13 cellular contexts compared by ENCODE assay signal in the genomic region with DNA sequence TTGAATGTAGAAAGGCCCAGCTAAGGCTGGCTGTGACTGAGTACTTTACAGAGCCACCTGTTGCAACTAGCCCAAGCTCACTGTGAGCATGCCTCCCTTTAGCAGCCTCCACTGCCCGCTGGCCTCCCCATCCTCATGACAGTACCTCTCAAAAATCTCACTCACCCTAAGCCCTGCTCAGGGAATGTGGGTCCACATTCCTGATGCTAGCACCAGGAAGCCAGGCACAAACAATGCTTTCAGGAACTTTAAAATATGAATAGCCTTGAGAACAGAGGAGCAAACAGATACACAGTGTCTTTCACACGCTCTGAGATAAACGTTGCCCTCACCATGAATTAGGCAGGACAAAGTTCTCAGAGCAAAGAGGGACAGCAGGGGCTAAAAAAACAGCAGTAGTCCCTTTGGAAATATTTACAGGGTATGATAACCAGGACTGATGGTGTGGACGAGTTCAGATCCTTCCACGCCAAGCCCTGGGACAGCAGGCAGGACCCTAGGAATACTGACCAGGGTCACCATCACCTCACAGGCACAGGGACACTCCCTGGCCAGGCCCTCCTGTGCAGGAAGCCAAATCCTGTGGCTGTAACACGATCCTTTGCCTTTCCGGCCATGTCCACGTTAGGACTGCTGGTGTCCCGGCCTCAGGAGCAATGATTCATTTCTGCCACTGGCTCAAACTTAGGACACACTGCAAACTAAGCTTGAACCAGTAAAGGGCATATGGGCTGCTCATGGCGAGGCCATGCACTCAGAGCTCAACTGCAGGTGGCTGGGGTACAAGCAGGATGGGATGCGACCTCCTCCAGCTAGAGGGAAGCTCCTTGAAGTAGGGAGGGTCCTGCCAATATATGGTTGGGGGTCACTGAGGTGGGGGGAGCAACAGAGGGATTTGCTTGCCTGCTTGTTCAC. TPM values are rescaled to one million over a fixed set of nuclear protein-coding genes. Genes with fewer than 3 reads are reported as not detected.
DNase-seq lines count a peak whose midpoint lies in the region; ATAC-seq and TF ChIP-seq lines count a peak whose summit lies in the region.
"Had no signal": no experiment of that assay in that cellular context is flagged by ENCODE, and none has a peak within 500 bp of the region (broad histone marks: within the 10 kb centered on the region; RNA-seq: fewer than 3 reads in every experiment).

No MANE protein-coding gene starts in this region.

- H3K27ac ChIP-seq in cardiac muscle cell, result no peak overlapping the region
- peak overlapping the region; percentile 77 for H3K27ac ChIP-seq in skeletal muscle tissue (ENCODE audit: low read depth, low read length)
- H3K27ac ChIP-seq: A549 had no signal

- peak overlapping the region; percentile 28 for H3K27ac Mint-ChIP-seq in T-helper 2 cell treated with Interferon-gamma antibody and Interleukin-4, amounts not matched to agents 5 μg/mL and 100 μg/mL, for 36 hours
- H3K27ac Mint-ChIP-seq in T-cell, result peak overlapping the region; percentile 59 to 71

- no peaks in the 10 kb centered on the region for H3K36me3 ChIP-seq in cardiac muscle cell
- no peaks in the 10 kb centered on the region for H3K36me3 ChIP-seq in skeletal muscle tissue (ENCODE audit: control insufficient read depth in 3 of 3, insufficient read depth in 3 of 3, low read length in 3 of 3)

- no peaks in the 10 kb centered on the region for H3K9me3 Mint-ChIP-seq in T-helper 2 cell treated with Interferon-gamma antibody and Interleukin-4, amounts not matched to agents 5 μg/mL and 100 μg/mL, for 36 hours
- no peaks in the 10 kb centered on the region for H3K9me3 Mint-ChIP-seq in T-cell

- peaks cover 7% of the 10 kb centered on the region for H3K4me1 ChIP-seq in cardiac muscle cell (ENCODE audit: low read depth)
- H3K4me1 ChIP-seq in skeletal muscle tissue (ENCODE audit: control insufficient read depth in 3 of 3, insufficient read depth in 3 of 3, low read length in 3 of 3), result peaks cover 20 to 49% (median 39%) of the 10 kb centered on the region in 3 donors
- H3K4me1 ChIP-seq: A549 had no signal

- no peak overlapping the region for H3K4me3 ChIP-seq in cardiac muscle cell
- peak overlapping the region in 2 of 3 donors; percentile 2 to 35 for H3K4me3 ChIP-seq in skeletal muscle tissue (ENCODE audit: low read length in 3 of 3)
- H3K4me3 ChIP-seq: A549 had no signal

- peaks cover 30% of the 10 kb centered on the region for H3K4me1 Mint-ChIP-seq in T-helper 2 cell treated with Interferon-gamma antibody and Interleukin-4, amounts not matched to agents 5 μg/mL and 100 μg/mL, for 36 hours (ENCODE audit: low read depth)
- peaks cover 51 to 62% (median 58%) of the 10 kb centered on the region in 3 donors for H3K4me1 Mint-ChIP-seq in T-cell

- H3K9me3 ChIP-seq in cardiac muscle cell (ENCODE audit: low read depth), result no peaks in the 10 kb centered on the region
- no peaks in the 10 kb centered on the region for H3K9me3 ChIP-seq in skeletal muscle tissue (ENCODE audit: control insufficient read depth in 3 of 3, low read length in 3 of 3)
- H3K9me3 ChIP-seq: A549 had no signal

- CTCF ChIA-PET in T-cell (lab: Charles Lee), result interaction anchor here in 1 of 2 donors (0.6 to 1.0 kb wide), 6 partner anchors 18 to 948 kb away, joined by 3 to 6 read pairs (median 4); no protein-coding TSS in a partner anchor

- H3K4me3 Mint-ChIP-seq in T-helper 2 cell treated with Interferon-gamma antibody and Interleukin-4, amounts not matched to agents 5 μg/mL and 100 μg/mL, for 36 hours, result peak overlapping the region; percentile 39
- peak overlapping the region in 1 of 3 donors; percentile 67 for H3K4me3 Mint-ChIP-seq in T-cell

- H3K27me3 Mint-ChIP-seq in T-helper 2 cell treated with Interferon-gamma antibody and Interleukin-4, amounts not matched to agents 5 μg/mL and 100 μg/mL, for 36 hours (ENCODE audit: low read depth), result peaks cover 6% of the 10 kb centered on the region
- H3K27me3 Mint-ChIP-seq in T-cell, result no peaks in the 10 kb centered on the region

- H3K36me3 Mint-ChIP-seq in T-helper 2 cell treated with Interferon-gamma antibody and Interleukin-4, amounts not matched to agents 5 μg/mL and 100 μg/mL, for 36 hours (ENCODE audit: low read depth), result no peaks in the 10 kb centered on the region
- H3K36me3 Mint-ChIP-seq in T-cell, result no peaks in the 10 kb centered on the region

- POLR2A ChIA-PET in T-cell (lab: Charles Lee), result no interaction called here

- H3K9ac ChIP-seq in skeletal muscle tissue (ENCODE audit: low read depth in 1 of 3, low read length in 3 of 3), result peak overlapping the region; percentile 12 to 76 (median 13)

- ATAC-seq in T-cell (replicated peaks in 1 of 4) (no peak), HG03139 (IDR thresholded peaks at IDR 0.05; ENCODE audit: unreplicated experiment) (no peak)
- no peak for ATAC-seq in stimulated activated naive CD8-positive, alpha-beta T cell treated with anti-CD3 and anti-CD28 coated beads, Interleukin-15, Interleukin-2, amounts not matched to agents 100 U/mL and 50 U/mL, for 24 hours

- no peak for TF ChIP-seq CTCF in cardiac muscle cell (IDR thresholded peaks at IDR 0.05; ENCODE audit: low read depth, low read length)

- H3K27me3 ChIP-seq in cardiac muscle cell (no peaks in the 10 kb centered on the region), skeletal muscle tissue (ENCODE audit: control insufficient read depth in 3 of 3, insufficient read depth in 3 of 3, low read length in 3 of 3) (no peaks in the 10 kb centered on the region)

- no peak for DNase-seq in T-helper 2 cell treated with Interferon-gamma antibody and Interleukin-4, amounts not matched to agents 5 μg/mL and 100 μg/mL, for 36 hours (ENCODE audit: low spot score)
- no peak for DNase-seq in T-helper 2 cell
- DNase-seq in T-cell, result no peak
- DNase-seq in cardiac muscle cell (ENCODE audit: low read depth in 1 of 2, low spot score in 1 of 2), result peak; percentile 25 to 66
- no peak for DNase-seq in NK-92 treated with Interleukin-12 subunit alpha and Interleukin-12 subunit beta, amount 100 ng/mL, for 24 hours (lab: John Stamatoyannopoulos, UW)
- DNase-seq in stimulated activated naive CD8-positive, alpha-beta T cell treated with anti-CD3 and anti-CD28 coated beads, Interleukin-15, Interleukin-2, amounts not matched to agents 100 U/mL and 50 U/mL, for 24 hours, result no peak
- DNase-seq: stimulated activated CD4-positive, alpha-beta T cell treated with anti-CD3 and anti-CD28 coated beads, Interleukin-1b, Interleukin-23, amount 100 ng/mL, for 48 hours had no signal

RNA-seq across cellular contexts. Expression of a gene that starts 9.6 kb away (rescaled TPM):
- total RNA-seq in T-cell, result 10 to 100 TPM; 23.7 to 42.9 (median 27.8) TPM
- 0.18 and 0.56 TPM in 2 replicates for total RNA-seq in cardiac muscle cell
- polyA plus RNA-seq in cardiac muscle cell, result 0.48 TPM in 1 of 2 replicates, not detected in the other
- 3.1 TPM for total RNA-seq in skeletal muscle tissue

RNA-seq across cellular contexts. Expression of a gene that starts 56.4 kb away (rescaled TPM):
- total RNA-seq in T-cell (1 to 10 TPM in 1 of 5 donors, under 1 TPM in 3, not detected in 1; 0.22 to 1.6 (median 0.73) TPM), cardiac muscle cell (not detected in 2 replicates), skeletal muscle tissue (0.52 TPM)
- not detected in 2 replicates for polyA plus RNA-seq in cardiac muscle cell
- total RNA-seq: mucosa of gallbladder, ureter had no signal
- polyA plus RNA-seq: A549 had no signal

RNA-seq across cellular contexts. Expression of a gene that starts 58.6 kb away (rescaled TPM):
- total RNA-seq in T-cell, result not detected
- total RNA-seq in cardiac muscle cell, result not detected in 2 replicates
- polyA plus RNA-seq in cardiac muscle cell, result not detected in 2 replicates
- total RNA-seq in skeletal muscle tissue, result not detected
- total RNA-seq: mucosa of gallbladder, ureter had no signal
- polyA plus RNA-seq: A549, esophagus had no signal

Comparison
In these comparisons a context has a peak if more than half of its experiments do, and no peak if none do; other contexts are left out.
1. DNase-seq: peak in cardiac muscle cell (2 of 2); none in T-helper 2 cell treated with Interferon-gamma antibody and Interleukin-4, amounts not matched to agents 5 μg/mL and 100 μg/mL, for 36 hours (single experiment), T-helper 2 cell (0 of 5), T-cell (0 of 34), NK-92 treated with Interleukin-12 subunit alpha and Interleukin-12 subunit beta, amount 100 ng/mL, for 24 hours (single experiment) and stimulated activated naive CD8-positive, alpha-beta T cell treated with anti-CD3 and anti-CD28 coated beads, Interleukin-15, Interleukin-2, amounts not matched to agents 100 U/mL and 50 U/mL, for 24 hours (single experiment).